13 cellular contexts compared by ENCODE assay signal in the genomic region with DNA sequence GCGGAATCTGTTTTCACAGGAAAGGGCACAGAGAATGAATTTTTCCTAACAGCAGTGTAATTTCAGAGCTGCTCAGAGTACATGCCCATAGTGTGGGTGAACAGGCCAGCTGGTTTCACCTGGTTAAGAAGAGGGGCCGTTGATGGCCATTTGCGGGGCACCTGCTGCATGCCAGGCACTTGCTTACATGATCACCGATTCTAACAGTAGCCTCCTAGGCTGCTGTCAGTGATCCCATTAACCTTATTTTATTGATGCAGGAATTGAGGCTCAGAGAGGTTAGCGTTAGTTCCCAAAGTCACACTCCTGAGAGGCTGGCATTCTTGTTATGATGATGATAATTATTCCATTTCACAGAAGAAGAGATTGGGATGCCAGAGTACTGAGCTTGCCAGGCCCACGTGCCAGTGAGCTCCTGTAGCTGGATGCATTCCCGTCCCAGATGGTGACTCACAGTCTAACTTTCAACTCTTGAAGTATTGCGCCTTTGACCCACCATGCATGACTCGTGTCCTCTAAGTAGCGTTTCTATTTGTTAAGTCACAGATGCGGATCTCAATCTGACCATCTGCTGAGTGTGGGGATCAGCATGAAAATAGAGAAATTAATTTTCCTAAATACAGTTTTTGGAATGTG.
DNase-seq lines count a peak whose midpoint lies in the region; ATAC-seq and TF ChIP-seq lines count a peak whose summit lies in the region.
"Had no signal": no experiment of that assay in that cellular context is flagged by ENCODE, and none has a peak within 500 bp of the region (broad histone marks: within the 10 kb centered on the region; RNA-seq: fewer than 3 reads in every experiment).

No MANE protein-coding gene starts in this region.

- no peaks in the 10 kb centered on the region for H3K27me3 Mint-ChIP-seq in activated CD4-positive, alpha-beta T cell treated with anti-CD3 and anti-CD28 coated beads, Interleukin-2, amount 10 ng/mL, durations not matched to agents 7 days and 5 days
- H3K27me3 Mint-ChIP-seq in CD4-positive, alpha-beta T cell, result peaks cover 4% of the 10 kb centered on the region
- H3K27me3 Mint-ChIP-seq: stimulated activated naive B cell treated with anti-CD40 and anti-IgM and Interleukin-4, amounts not matched to agents 10 μg/mL and 1 μg/mL and 100 μg/mL, for 72 hours had no signal

- DNase-seq in AG04450 (ENCODE audit: low read depth, low spot score), result peak; percentile 65
- peak in 25 of 61 donors; percentile 24 to 81 (median 45) for DNase-seq in caudate nucleus (lab: John Stamatoyannopoulos, UW)
- DNase-seq in lung (ENCODE audit: low spot score), result peak; percentile 66
- DNase-seq in activated CD4-positive, alpha-beta T cell treated with anti-CD3 and anti-CD28 coated beads, Interleukin-2, amount 10 ng/mL, durations not matched to agents 7 days and 5 days, result no peak
- no peak for DNase-seq in CD4-positive, alpha-beta T cell
- DNase-seq in SK-N-DZ (ENCODE audit: low spot score), result no peak
- DNase-seq in SHP77 treated with DMSO at 0.1 percent for 48 hours (lab: John Stamatoyannopoulos, UW), result no peak
- DNase-seq: natural killer cell; stimulated activated naive B cell treated with anti-CD40 and anti-IgM and Interleukin-4, amounts not matched to agents 10 μg/mL and 1 μg/mL and 100 μg/mL, for 72 hours; T-helper 2 cell had no signal

- 61 to 78% methylated on average over 11 of the region's 11 CpGs for WGBS in lung, 2 donors

- no peaks in the 10 kb centered on the region for H3K36me3 Mint-ChIP-seq in activated CD4-positive, alpha-beta T cell treated with anti-CD3 and anti-CD28 coated beads, Interleukin-2, amount 10 ng/mL, durations not matched to agents 7 days and 5 days (ENCODE audit: low read depth)
- H3K36me3 Mint-ChIP-seq in CD4-positive, alpha-beta T cell (ENCODE audit: low read depth), result no peaks in the 10 kb centered on the region
- H3K36me3 Mint-ChIP-seq: natural killer cell; stimulated activated naive B cell treated with anti-CD40 and anti-IgM and Interleukin-4, amounts not matched to agents 10 μg/mL and 1 μg/mL and 100 μg/mL, for 72 hours had no signal

- CTCF ChIA-PET in AG04450 (lab: Charles Lee), result no interaction called here
- CTCF ChIA-PET in activated CD4-positive, alpha-beta T cell treated with anti-CD3 and anti-CD28 coated beads, Interleukin-2, amount 10 ng/mL, durations not matched to agents 7 days and 5 days (lab: Charles Lee), result no interaction called here
- CTCF ChIA-PET in CD4-positive, alpha-beta T cell (lab: Charles Lee), result interaction anchor here (0.6 kb wide), 1 partner anchor 15 kb away, joined by 3 read pairs; no protein-coding TSS in a partner anchor

- no peak overlapping the region for H3K4me3 Mint-ChIP-seq in activated CD4-positive, alpha-beta T cell treated with anti-CD3 and anti-CD28 coated beads, Interleukin-2, amount 10 ng/mL, durations not matched to agents 7 days and 5 days
- no peak overlapping the region for H3K4me3 Mint-ChIP-seq in CD4-positive, alpha-beta T cell
- H3K4me3 Mint-ChIP-seq: natural killer cell; stimulated activated naive B cell treated with anti-CD40 and anti-IgM and Interleukin-4, amounts not matched to agents 10 μg/mL and 1 μg/mL and 100 μg/mL, for 72 hours had no signal

- H3K4me1 Mint-ChIP-seq in activated CD4-positive, alpha-beta T cell treated with anti-CD3 and anti-CD28 coated beads, Interleukin-2, amount 10 ng/mL, durations not matched to agents 7 days and 5 days, result no peaks in the 10 kb centered on the region
- no peaks in the 10 kb centered on the region for H3K4me1 Mint-ChIP-seq in CD4-positive, alpha-beta T cell (ENCODE audit: low read depth)
- H3K4me1 Mint-ChIP-seq: natural killer cell; stimulated activated naive B cell treated with anti-CD40 and anti-IgM and Interleukin-4, amounts not matched to agents 10 μg/mL and 1 μg/mL and 100 μg/mL, for 72 hours had no signal

- no peak overlapping the region for H3K27ac Mint-ChIP-seq in activated CD4-positive, alpha-beta T cell treated with anti-CD3 and anti-CD28 coated beads, Interleukin-2, amount 10 ng/mL, durations not matched to agents 7 days and 5 days
- no peak overlapping the region for H3K27ac Mint-ChIP-seq in CD4-positive, alpha-beta T cell
- H3K27ac Mint-ChIP-seq: natural killer cell; stimulated activated naive B cell treated with anti-CD40 and anti-IgM and Interleukin-4, amounts not matched to agents 10 μg/mL and 1 μg/mL and 100 μg/mL, for 72 hours had no signal

- H3K9me3 ChIP-seq in AG04450 (ENCODE audit: control insufficient read depth, insufficient read depth, low read length) (no peaks in the 10 kb centered on the region), lung (ENCODE audit: control insufficient read depth in 2 of 2, insufficient read depth in 1 of 2, low read length in 1 of 2) (no peaks in the 10 kb centered on the region)
- H3K9me3 ChIP-seq in CD4-positive, alpha-beta T cell (ENCODE audit: control insufficient read depth, low read length), result no peaks in the 10 kb centered on the region
- H3K9me3 ChIP-seq: breast epithelium had no signal

- TF ChIP-seq CTCF in AG04450 (IDR thresholded peaks at IDR 0.05; ENCODE audit: low read depth, low read length) (no peak), lung (IDR thresholded peaks at IDR 0.05; ENCODE audit: control extremely low read depth, extremely low read depth) (no peak)
- no peak for TF ChIP-seq CTCF in CD4-positive, alpha-beta T cell (IDR thresholded peaks at IDR 0.05)

- POLR2A ChIA-PET in AG04450 (lab: Yijun Ruan, JAX), result interaction anchor here (1.2 kb wide), 1 partner anchor 23 kb away, joined by 3 read pairs; no protein-coding TSS in a partner anchor
- POLR2A ChIA-PET in activated CD4-positive, alpha-beta T cell treated with anti-CD3 and anti-CD28 coated beads, Interleukin-2, amount 10 ng/mL, durations not matched to agents 7 days and 5 days (lab: Charles Lee), result no interaction called here
- POLR2A ChIA-PET in CD4-positive, alpha-beta T cell (lab: Charles Lee), result no interaction called here

- H3K27ac ChIP-seq in AG04450 (ENCODE audit: low read depth, low read length) (no peak overlapping the region), caudate nucleus (ENCODE audit: low read depth, low read length) (peak overlapping the region; percentile 37), lung (ENCODE audit: low read depth in 1 of 2, low read length in 1 of 2) (no peak overlapping the region)
- H3K27ac ChIP-seq in CD4-positive, alpha-beta T cell (ENCODE audit: low read depth, low read length), result no peak overlapping the region
- H3K27ac ChIP-seq: breast epithelium, KMS-11 had no signal

- TF ChIP-seq EP300 in Ishikawa (IDR thresholded peaks at IDR 0.05; ENCODE audit: borderline replicate concordance), result peak; percentile 51

- no peaks in the 10 kb centered on the region for H3K4me1 ChIP-seq in lung (ENCODE audit: control insufficient read depth in 2 of 2, insufficient read depth in 2 of 2, low read length in 2 of 2)
- H3K4me1 ChIP-seq: breast epithelium had no signal

- ATAC-seq in lung (ENCODE audit: insufficient read depth, low FRiP score), result peak; percentile 63
- ATAC-seq in CD4-positive, alpha-beta T cell (ENCODE audit: poor library complexity), result no peak
- ATAC-seq: natural killer cell; stimulated activated naive B cell treated with anti-CD40 and anti-IgM and Interleukin-4, amounts not matched to agents 10 μg/mL and 1 μg/mL and 100 μg/mL, for 72 hours had no signal

- peak; percentile 2; the same call in 1 of the 2 replicates for TF ChIP-seq RAD21 in Ishikawa (IDR thresholded peaks at IDR 0.05; ENCODE audit: low read depth)

- H3K9me3 Mint-ChIP-seq in activated CD4-positive, alpha-beta T cell treated with anti-CD3 and anti-CD28 coated beads, Interleukin-2, amount 10 ng/mL, durations not matched to agents 7 days and 5 days, result no peaks in the 10 kb centered on the region
- no peaks in the 10 kb centered on the region for H3K9me3 Mint-ChIP-seq in CD4-positive, alpha-beta T cell
- H3K9me3 Mint-ChIP-seq: natural killer cell had no signal

- no peaks in the 10 kb centered on the region for H3K36me3 ChIP-seq in lung (ENCODE audit: control insufficient read depth in 2 of 2, insufficient read depth in 2 of 2, low read length in 2 of 2)
- H3K36me3 ChIP-seq: breast epithelium had no signal

- peaks cover 25% of the 10 kb centered on the region for H3K27me3 ChIP-seq in AG04450 (ENCODE audit: control insufficient read depth, insufficient read depth, low read length)
- no peaks in the 10 kb centered on the region for H3K27me3 ChIP-seq in lung (ENCODE audit: control insufficient read depth, insufficient read depth)
- no peaks in the 10 kb centered on the region for H3K27me3 ChIP-seq in CD4-positive, alpha-beta T cell (ENCODE audit: control insufficient read depth, insufficient read depth, low read length)

- intact Hi-C loops in CD4-positive, alpha-beta T cell (cut with DNase I, micrococcal nuclease), result no loop called here

- H3K4me3 ChIP-seq in AG04450 (ENCODE audit: low read depth, low read length) (no peak overlapping the region), lung (no peak overlapping the region)
- H3K4me3 ChIP-seq: breast epithelium had no signal

TF ChIP-seq in Ishikawa, 13 proteins besides CTCF, POLR2A, EP300 and RAD21 (continues in another document):
- TF ChIP-seq TCF12 (IDR thresholded peaks at IDR 0.05; ENCODE audit: low read depth), result peak; percentile 65
- TF ChIP-seq TAF1 (IDR thresholded peaks at IDR 0.05; ENCODE audit: low read depth), result no peak
- TF ChIP-seq, protein P1, sequence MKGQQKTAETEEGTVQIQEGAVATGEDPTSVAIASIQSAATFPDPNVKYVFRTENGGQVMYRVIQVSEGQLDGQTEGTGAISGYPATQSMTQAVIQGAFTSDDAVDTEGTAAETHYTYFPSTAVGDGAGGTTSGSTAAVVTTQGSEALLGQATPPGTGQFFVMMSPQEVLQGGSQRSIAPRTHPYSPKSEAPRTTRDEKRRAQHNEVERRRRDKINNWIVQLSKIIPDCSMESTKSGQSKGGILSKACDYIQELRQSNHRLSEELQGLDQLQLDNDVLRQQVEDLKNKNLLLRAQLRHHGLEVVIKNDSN (IDR thresholded peaks at IDR 0.05), result peak; percentile 69
- peak; percentile 85 for TF ChIP-seq NFIC (IDR thresholded peaks at IDR 0.05)
- TF ChIP-seq, protein P2, sequence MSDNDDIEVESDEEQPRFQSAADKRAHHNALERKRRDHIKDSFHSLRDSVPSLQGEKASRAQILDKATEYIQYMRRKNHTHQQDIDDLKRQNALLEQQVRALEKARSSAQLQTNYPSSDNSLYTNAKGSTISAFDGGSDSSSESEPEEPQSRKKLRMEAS (IDR thresholded peaks at IDR 0.05), result peak; percentile 75
- TF ChIP-seq CREB1 (IDR thresholded peaks at IDR 0.05; ENCODE audit: low read depth), result no peak

Comparison
In these comparisons a context has a peak if more than half of its experiments do, and no peak if none do; other contexts are left out.
1. DNase-seq: peak in AG04450 (single experiment) and lung (single experiment); none in activated CD4-positive, alpha-beta T cell treated with anti-CD3 and anti-CD28 coated beads, Interleukin-2, amount 10 ng/mL, durations not matched to agents 7 days and 5 days (single experiment), CD4-positive, alpha-beta T cell (0 of 10), SK-N-DZ (single experiment) and SHP77 treated with DMSO at 0.1 percent for 48 hours (single experiment).